Comparison of ENCODE assay signal across 9 cellular contexts in the genomic region with DNA sequence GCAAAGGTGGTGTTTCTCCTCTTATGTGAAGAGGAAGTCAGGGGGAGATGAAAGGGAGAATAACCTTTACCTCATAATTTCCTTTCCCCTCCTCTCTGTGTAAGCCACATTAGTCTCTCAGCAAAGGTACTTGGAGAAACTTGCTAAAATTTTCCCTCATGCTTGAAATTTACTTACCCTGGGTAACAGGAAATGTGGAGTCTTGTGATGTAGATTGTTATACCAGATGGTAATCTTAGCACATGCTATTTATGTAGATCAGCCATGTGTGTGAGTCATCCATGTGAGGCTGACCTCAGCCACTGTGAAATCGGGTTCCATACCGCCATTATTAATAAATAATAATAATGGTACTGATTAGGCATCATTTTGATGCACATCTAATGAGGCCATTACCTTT.
DNase-seq lines count a peak whose midpoint lies in the region; ATAC-seq and TF ChIP-seq lines count a peak whose summit lies in the region.
"Had no signal": no experiment of that assay in that cellular context is flagged by ENCODE, and none has a peak within 500 bp of the region (broad histone marks: within the 10 kb centered on the region; RNA-seq: fewer than 3 reads in every experiment).

No MANE protein-coding gene starts in this region.

- H3K9me3 Mint-ChIP-seq in activated T-helper 17 cell treated with anti-CD3 and anti-CD28 coated beads, Interleukin-2, amount 50 U/mL, for 72 hours: no peaks in the 10 kb centered on the region
- no peaks in the 10 kb centered on the region for H3K9me3 Mint-ChIP-seq in mesothelial cell of epicardium

- no peaks in the 10 kb centered on the region for H3K36me3 ChIP-seq in skeletal muscle tissue (ENCODE audit: control insufficient read depth in 3 of 3, insufficient read depth in 3 of 3, low read length in 3 of 3)
- H3K36me3 ChIP-seq: thoracic aorta had no signal

- DNase-seq in mesothelial cell of epicardium (ENCODE audit: low spot score in 2 of 2, unreplicated experiment in 2 of 2): no peak
- no peak for DNase-seq in activated CD4-positive, alpha-beta T cell treated with anti-CD3 and anti-CD28 coated beads, Interleukin-2, amount 50 U/mL, for 4 hours
- DNase-seq: retina had no signal

- TF ChIP-seq CTCF in mesothelial cell of epicardium (IDR thresholded peaks at IDR 0.05; ENCODE audit: unreplicated experiment): no peak

- H3K27me3 ChIP-seq in skeletal muscle tissue (ENCODE audit: control insufficient read depth in 3 of 3, insufficient read depth in 3 of 3, low read length in 3 of 3): no peaks in the 10 kb centered on the region

- H3K9me3 ChIP-seq in skeletal muscle tissue (ENCODE audit: control insufficient read depth in 3 of 3, low read length in 3 of 3): no peaks in the 10 kb centered on the region
- H3K9me3 ChIP-seq: thoracic aorta had no signal

- H3K4me3 ChIP-seq in skeletal muscle tissue (ENCODE audit: low read length in 3 of 3): no peak overlapping the region
- H3K4me3 ChIP-seq: thoracic aorta had no signal

- no peak overlapping the region for H3K9ac ChIP-seq in skeletal muscle tissue (ENCODE audit: low read depth in 1 of 3, low read length in 3 of 3)

- H3K4me1 Mint-ChIP-seq in activated T-helper 17 cell treated with anti-CD3 and anti-CD28 coated beads, Interleukin-2, amount 50 U/mL, for 72 hours: peaks cover 7% of the 10 kb centered on the region
- peaks cover 15% of the 10 kb centered on the region for H3K4me1 Mint-ChIP-seq in mesothelial cell of epicardium

- no peak overlapping the region for H3K27ac Mint-ChIP-seq in activated T-helper 17 cell treated with anti-CD3 and anti-CD28 coated beads, Interleukin-2, amount 50 U/mL, for 72 hours
- H3K27ac Mint-ChIP-seq in mesothelial cell of epicardium: no peak overlapping the region

- peaks cover 7% of the 10 kb centered on the region for H3K27me3 Mint-ChIP-seq in activated T-helper 17 cell treated with anti-CD3 and anti-CD28 coated beads, Interleukin-2, amount 50 U/mL, for 72 hours
- no peaks in the 10 kb centered on the region for H3K27me3 Mint-ChIP-seq in mesothelial cell of epicardium (ENCODE audit: low read depth)

- ATAC-seq in GM19351 (IDR thresholded peaks at IDR 0.05; ENCODE audit: unreplicated experiment) (peak; percentile 81), HG03196 (IDR thresholded peaks at IDR 0.05; ENCODE audit: unreplicated experiment) (peak; percentile 69), HG02588 (IDR thresholded peaks at IDR 0.05; ENCODE audit: unreplicated experiment) (no peak)
- peak; percentile 38 for ATAC-seq in activated T-helper 17 cell treated with anti-CD3 and anti-CD28 coated beads, Interleukin-2, amount 50 U/mL, for 72 hours (replicated peaks)

- peaks cover 9 to 20% (median 18%) of the 10 kb centered on the region in 3 donors for H3K4me1 ChIP-seq in skeletal muscle tissue (ENCODE audit: control insufficient read depth in 3 of 3, insufficient read depth in 3 of 3, low read length in 3 of 3)

- no peaks in the 10 kb centered on the region for H3K36me3 Mint-ChIP-seq in activated T-helper 17 cell treated with anti-CD3 and anti-CD28 coated beads, Interleukin-2, amount 50 U/mL, for 72 hours (ENCODE audit: low read depth)
- no peaks in the 10 kb centered on the region for H3K36me3 Mint-ChIP-seq in mesothelial cell of epicardium

- H3K4me3 Mint-ChIP-seq in activated T-helper 17 cell treated with anti-CD3 and anti-CD28 coated beads, Interleukin-2, amount 50 U/mL, for 72 hours: no peak overlapping the region
- H3K4me3 Mint-ChIP-seq in mesothelial cell of epicardium: no peak overlapping the region

- peak overlapping the region; percentile 98 for H3K27ac ChIP-seq in skeletal muscle tissue (ENCODE audit: low read depth, low read length)
